Comparison of ENCODE assay signal across 7 cellular contexts in the genomic region with DNA sequence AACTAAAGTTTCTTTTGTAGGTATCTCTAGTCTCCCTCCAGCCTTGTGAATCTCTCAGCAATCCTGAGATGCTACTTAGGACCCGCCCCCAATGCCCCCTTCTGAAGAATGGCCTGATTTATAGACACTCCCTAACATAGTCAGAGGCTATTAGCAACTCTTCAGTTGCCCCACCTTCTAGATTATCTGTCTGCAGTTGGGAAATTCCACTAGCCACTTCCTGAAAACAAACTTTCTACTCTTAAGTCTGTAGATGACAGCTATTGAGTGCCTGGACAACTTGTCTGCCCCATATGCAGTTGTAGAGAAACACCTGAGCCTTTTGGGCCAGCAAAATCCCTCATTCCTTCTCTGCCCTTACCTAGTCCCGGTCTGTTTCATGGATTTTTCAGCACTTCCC.
DNase-seq lines count a peak whose midpoint lies in the region; ATAC-seq and TF ChIP-seq lines count a peak whose summit lies in the region.

No MANE protein-coding gene starts in this region.

- ATAC-seq in GM19023 (IDR thresholded peaks at IDR 0.05; ENCODE audit: unreplicated experiment) (peak; percentile 97), HG02885 (IDR thresholded peaks at IDR 0.05; ENCODE audit: poor library complexity, unreplicated experiment) (peak; percentile 96), naive B cell (ENCODE audit: low read depth in 2 of 2) (peak; percentile 37 to 77)

- no peaks in the 10 kb centered on the region for H3K9me3 Mint-ChIP-seq in naive B cell
- H3K9me3 Mint-ChIP-seq in Caco-2 (ENCODE audit: unreplicated experiment), result no peaks in the 10 kb centered on the region

- no peak for TF ChIP-seq POLR2A in uterus (IDR thresholded peaks at IDR 0.05)

- CTCF ChIA-PET in Caco-2 (lab: Charles Lee), result no interaction called here

- peaks cover 0 to 8% (median 3%) of the 10 kb centered on the region in 3 donors for H3K27me3 Mint-ChIP-seq in naive B cell
- no peaks in the 10 kb centered on the region for H3K27me3 Mint-ChIP-seq in Caco-2 (ENCODE audit: insufficient read depth, unreplicated experiment)

- peak overlapping the region in 1 of 6 donors; percentile 5 for H3K27ac Mint-ChIP-seq in naive B cell
- no peak overlapping the region for H3K27ac Mint-ChIP-seq in Caco-2 (ENCODE audit: unreplicated experiment)

- BruUV-seq in Caco-2 (replicated peaks; lab: Mats Ljungman, UMichigan), result no TSS peak

- H3K4me1 Mint-ChIP-seq in naive B cell (peaks cover 0 to 8% (median 5%) of the 10 kb centered on the region in 3 donors), Caco-2 (ENCODE audit: low read depth, unreplicated experiment) (peaks cover 7% of the 10 kb centered on the region)

- POLR2A ChIA-PET in Caco-2 (lab: Charles Lee), result no interaction called here

- no peak overlapping the region for H3K27ac ChIP-seq in uterus

- peaks cover 0 to 5% of the 10 kb centered on the region in 2 donors for H3K4me1 ChIP-seq in uterus
- H3K4me1 ChIP-seq in Caco-2, result no peaks in the 10 kb centered on the region

- H3K9me3 ChIP-seq in uterus, result no peaks in the 10 kb centered on the region
- no peaks in the 10 kb centered on the region for H3K9me3 ChIP-seq in Caco-2

- H3K36me3 ChIP-seq in uterus (no peaks in the 10 kb centered on the region), Caco-2 (ENCODE audit: control insufficient read depth, insufficient read depth, low read length) (no peaks in the 10 kb centered on the region)

- H3K4me3 Mint-ChIP-seq in naive B cell (peak overlapping the region in 1 of 8 donors; percentile 32), Caco-2 (ENCODE audit: unreplicated experiment) (no peak overlapping the region)

- intact Hi-C loops in uterus (cut with DNase I; ENCODE audit: low total_unique reads), result no loop called here
- intact Hi-C loops in Caco-2 (cut with micrococcal nuclease; ENCODE audit: unreplicated experiment), result no loop called here

- DNase-seq in RPMI7951 (ENCODE audit: low read depth), result peak; percentile 85
- DNase-seq in naive B cell, result no peak
- no peak for DNase-seq in putamen (ENCODE audit: low spot score)
- no peak for DNase-seq in uterus
- DNase-seq in Caco-2, result no peak

- H3K36me3 Mint-ChIP-seq in naive B cell (peaks cover 0 to 4% of the 10 kb centered on the region in 2 donors), Caco-2 (ENCODE audit: insufficient read depth, unreplicated experiment) (no peaks in the 10 kb centered on the region)

- H3K4me3 ChIP-seq in uterus (no peak overlapping the region), Caco-2 (ENCODE audit: low read depth, low read length) (no peak overlapping the region)

- no peaks in the 10 kb centered on the region for H3K27me3 ChIP-seq in uterus
- no peaks in the 10 kb centered on the region for H3K27me3 ChIP-seq in Caco-2 (replicated peaks; ENCODE audit: control insufficient read depth, insufficient read depth, low read length)

- no peak for TF ChIP-seq CTCF in uterus (IDR thresholded peaks at IDR 0.05)
- TF ChIP-seq CTCF in Caco-2 (IDR thresholded peaks at IDR 0.05; ENCODE audit: insufficient read depth in 1 of 2, low read depth in 1 of 2, low read length in 1 of 2, severe bottlenecking in 1 of 2, unreplicated experiment in 1 of 2), result no peak
